Comparison of ENCODE assay signal across 31 cellular contexts in the genomic region with DNA sequence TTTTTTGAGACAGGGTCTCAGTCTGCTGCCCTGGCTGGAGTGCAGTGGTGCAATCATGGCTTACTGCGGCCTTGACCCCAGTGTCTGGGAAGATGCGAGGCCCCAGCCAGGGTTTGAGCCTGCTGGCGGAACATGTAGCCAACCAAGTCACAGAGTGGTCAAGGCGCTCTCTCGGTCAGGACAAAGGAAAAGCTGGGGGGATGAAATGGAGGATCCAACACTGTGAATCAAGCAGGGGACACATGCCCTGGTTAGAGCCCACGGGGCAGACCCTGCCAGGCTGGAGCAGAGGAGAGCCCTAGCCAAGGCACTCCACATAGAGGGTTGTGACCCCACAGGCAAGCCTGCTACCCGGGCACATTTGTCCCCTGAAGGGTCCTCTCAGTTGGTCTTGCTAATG. TPM values are rescaled to one million over a fixed set of nuclear protein-coding genes. Genes with fewer than 3 reads are reported as not detected.
"Had no signal": no experiment of that assay in that cellular context is flagged by ENCODE, and none has a peak within 500 bp of the region (broad histone marks: within the 10 kb centered on the region; RNA-seq: fewer than 3 reads in every experiment).

No MANE protein-coding gene starts in this region.

- DNase-seq: naive thymus-derived CD4-positive, alpha-beta T cell; natural killer cell; occipital lobe; psoas muscle; right cardiac atrium; stimulated activated CD4-positive, alpha-beta T cell treated with anti-CD3 and anti-CD28 coated beads, Interleukin-12 subunit alpha, Interleukin-12 subunit beta, amount 100 ng/mL, for 4 hours; stimulated activated CD4-positive, alpha-beta T cell treated with anti-CD3 and anti-CD28 coated beads, Interleukin-1b, Interleukin-23, amount 100 ng/mL, for 48 hours; stimulated activated CD4-positive, alpha-beta T cell treated with anti-CD3 and anti-CD28 coated beads, Interleukin-4, amount 100 ng/mL, for 1 hour; stimulated activated CD4-positive, alpha-beta T cell treated with anti-CD3 and anti-CD28 coated beads, Interleukin-4, amount 100 ng/mL, for 4 hours; stimulated activated CD8-positive, alpha-beta memory T cell treated with anti-CD3 and anti-CD28 coated beads, Interleukin-4, amount 100 ng/mL, for 48 hours; stimulated activated naive CD4-positive, alpha-beta T cell; stimulated activated naive CD8-positive, alpha-beta T cell treated with anti-CD3 and anti-CD28 coated beads, Interleukin-15, amount 100 ng/mL, for 72 hours; stimulated activated naive CD8-positive, alpha-beta T cell treated with anti-CD3 and anti-CD28 coated beads, Interleukin-15, Interleukin-2, amounts not matched to agents 100 U/mL and 50 U/mL, for 24 hours; substantia nigra; testis; tibial artery; transverse colon had no signal

- H3K4me1 Mint-ChIP-seq: naive thymus-derived CD4-positive, alpha-beta T cell; natural killer cell; nephron; neural progenitor cell; stimulated activated memory B cell treated with anti-CD40 and anti-IgM and Interleukin-4, amounts not matched to agents 10 μg/mL and 1 μg/mL and 100 μg/mL, for 72 hours; stimulated activated naive CD8-positive, alpha-beta T cell treated with anti-CD3 and anti-CD28 coated beads, Interleukin-15, amount 100 ng/mL, for 72 hours had no signal

- H3K36me3 Mint-ChIP-seq: naive thymus-derived CD4-positive, alpha-beta T cell; natural killer cell; neural progenitor cell; stimulated activated memory B cell treated with anti-CD40 and anti-IgM and Interleukin-4, amounts not matched to agents 10 μg/mL and 1 μg/mL and 100 μg/mL, for 72 hours; type B pancreatic cell had no signal

- ATAC-seq: naive thymus-derived CD4-positive, alpha-beta T cell; natural killer cell; pancreas; psoas muscle; right cardiac atrium; right lobe of liver; stimulated activated naive CD8-positive, alpha-beta T cell treated with anti-CD3 and anti-CD28 coated beads, Interleukin-15, amount 100 ng/mL, for 72 hours; stimulated activated naive CD8-positive, alpha-beta T cell treated with anti-CD3 and anti-CD28 coated beads, Interleukin-15, Interleukin-2, amounts not matched to agents 100 U/mL and 50 U/mL, for 24 hours had no signal

- H3K27me3 Mint-ChIP-seq: progenitor cell of endocrine pancreas; stimulated activated memory B cell treated with anti-CD40 and anti-IgM and Interleukin-4, amounts not matched to agents 10 μg/mL and 1 μg/mL and 100 μg/mL, for 72 hours; stimulated activated naive CD8-positive, alpha-beta T cell treated with anti-CD3 and anti-CD28 coated beads, Interleukin-15, amount 100 ng/mL, for 72 hours; type B pancreatic cell had no signal

- H3K9me3 Mint-ChIP-seq: stimulated activated memory B cell treated with anti-CD40 and anti-IgM and Interleukin-4, amounts not matched to agents 10 μg/mL and 1 μg/mL and 100 μg/mL, for 72 hours; stimulated activated naive CD8-positive, alpha-beta T cell treated with anti-CD3 and anti-CD28 coated beads, Interleukin-15, amount 100 ng/mL, for 72 hours; type B pancreatic cell had no signal

- H3K4me3 Mint-ChIP-seq: naive thymus-derived CD4-positive, alpha-beta T cell; natural killer cell; nephron; neural progenitor cell; stimulated activated memory B cell treated with anti-CD40 and anti-IgM and Interleukin-4, amounts not matched to agents 10 μg/mL and 1 μg/mL and 100 μg/mL, for 72 hours; stimulated activated naive CD8-positive, alpha-beta T cell treated with anti-CD3 and anti-CD28 coated beads, Interleukin-15, amount 100 ng/mL, for 72 hours; type B pancreatic cell had no signal

- H3K27ac Mint-ChIP-seq: naive thymus-derived CD4-positive, alpha-beta T cell; natural killer cell; nephron; neural progenitor cell; progenitor cell of endocrine pancreas; stimulated activated memory B cell treated with anti-CD40 and anti-IgM and Interleukin-4, amounts not matched to agents 10 μg/mL and 1 μg/mL and 100 μg/mL, for 72 hours; type B pancreatic cell had no signal

RNA-seq across cellular contexts. Expression of a gene that starts 10.1 kb away (rescaled TPM):
- total RNA-seq: naive thymus-derived CD4-positive, alpha-beta T cell; natural killer cell; occipital lobe; osteocyte; pancreas; progenitor cell of endocrine pancreas; psoas muscle; renal cortical epithelial cell; right cardiac atrium; right lobe of liver; smooth muscle cell; spleen; suprapubic skin; transverse colon; ureter; vagina had no signal
